8 cellular contexts compared by ENCODE assay signal in genomic region chr11:118956094-118956846, GRCh38. TPM values are rescaled to one million over a fixed set of nuclear protein-coding genes. Genes with fewer than 3 reads are reported as not detected.
A peak's percentile ranks its signal among the peaks of the same experiment; 100 is the strongest.
DNase-seq lines count a peak whose midpoint lies in the region; ATAC-seq and TF ChIP-seq lines count a peak whose summit lies in the region.

UPK2 (plus strand) TSS chr11:118956298; CDS start chr11:118956351, 53 bp downstream.

- H3K4me1 ChIP-seq in esophagus squamous epithelium, result peaks cover 0 to 11% (median 0%) of the 10 kb centered on the region in 3 donors

- 0% methylated on average over 1 to 6 of the region's 7 CpGs for WGBS in esophagus squamous epithelium, 2 donors

- peak; percentile 80 to 98 (median 96) for TF ChIP-seq CTCF in esophagus squamous epithelium (IDR thresholded peaks at IDR 0.05)
- peak; percentile 90 for TF ChIP-seq CTCF in natural killer cell (IDR thresholded peaks at IDR 0.05)

- TF ChIP-seq POLR2A in esophagus squamous epithelium (IDR thresholded peaks at IDR 0.05), result no peak

- intact Hi-C loops in esophagus squamous epithelium (cut with DNase I), result loop anchor here (5.0 to 10.0 kb wide), 2 partner anchors 51 to 264 kb away; no protein-coding TSS in a partner anchor
- intact Hi-C loops in natural killer cell (cut with micrococcal nuclease), result loop anchor here (1.0 kb wide), 3 partner anchors 49 to 297 kb away; no protein-coding TSS in a partner anchor

- peak; percentile 52 for ATAC-seq in GM18870 (IDR thresholded peaks at IDR 0.05; ENCODE audit: unreplicated experiment)
- ATAC-seq in natural killer cell, result peak; percentile 92 to 100 (median 99)
- ATAC-seq in stimulated activated naive B cell treated with anti-CD40 and anti-IgM and Interleukin-4, amounts not matched to agents 10 μg/mL and 1 μg/mL and 100 μg/mL, for 72 hours (replicated peaks), result peak; percentile 99

- H3K9me3 Mint-ChIP-seq in natural killer cell, result no peaks in the 10 kb centered on the region
- no peaks in the 10 kb centered on the region for H3K9me3 Mint-ChIP-seq in stimulated activated naive B cell treated with anti-CD40 and anti-IgM and Interleukin-4, amounts not matched to agents 10 μg/mL and 1 μg/mL and 100 μg/mL, for 72 hours

- H3K27ac ChIP-seq in esophagus squamous epithelium, result no peak within 1 kb of the TSS

- no peak within 1 kb of the TSS for H3K4me3 Mint-ChIP-seq in natural killer cell
- H3K4me3 Mint-ChIP-seq in stimulated activated naive B cell treated with anti-CD40 and anti-IgM and Interleukin-4, amounts not matched to agents 10 μg/mL and 1 μg/mL and 100 μg/mL, for 72 hours, result no peak within 1 kb of the TSS

- H3K27ac Mint-ChIP-seq in natural killer cell, result no peak within 1 kb of the TSS
- H3K27ac Mint-ChIP-seq in stimulated activated naive B cell treated with anti-CD40 and anti-IgM and Interleukin-4, amounts not matched to agents 10 μg/mL and 1 μg/mL and 100 μg/mL, for 72 hours, result no peak within 1 kb of the TSS

- in situ Hi-C loops in ACHN (cut with HindIII; ENCODE audit: low pct_ligation_motif_present, low pct_unique_long_range_greater_than_20kb, low sequenced_read_pairs), result no loop called here

- H3K36me3 Mint-ChIP-seq in natural killer cell, result no peaks in the 10 kb centered on the region
- H3K36me3 Mint-ChIP-seq in stimulated activated naive B cell treated with anti-CD40 and anti-IgM and Interleukin-4, amounts not matched to agents 10 μg/mL and 1 μg/mL and 100 μg/mL, for 72 hours, result no peaks in the 10 kb centered on the region

- peaks cover 4 to 18% of the 10 kb centered on the region in 2 donors for H3K27me3 Mint-ChIP-seq in natural killer cell (ENCODE audit: low read depth in 2 of 2)
- peaks cover 21 to 27% of the 10 kb centered on the region in 2 donors for H3K27me3 Mint-ChIP-seq in stimulated activated naive B cell treated with anti-CD40 and anti-IgM and Interleukin-4, amounts not matched to agents 10 μg/mL and 1 μg/mL and 100 μg/mL, for 72 hours

- no peaks in the 10 kb centered on the region for H3K9me3 ChIP-seq in esophagus squamous epithelium

- no peak within 1 kb of the TSS for H3K4me3 ChIP-seq in esophagus squamous epithelium

- H3K27me3 ChIP-seq in esophagus squamous epithelium, result peaks cover 0 to 30% (median 0%) of the 10 kb centered on the region in 4 donors

- DNase-seq in ACHN (peak; percentile 75), HuH-7.5 (ENCODE audit: low spot score) (peak; percentile 92), esophagus squamous epithelium (lab: John Stamatoyannopoulos, UW) (peak; percentile 14), natural killer cell (peak; percentile 88)
- DNase-seq in activated T-cell treated with anti-CD3 and anti-CD28 coated beads, Interleukin-2, amount 50 U/mL, for 1 hour, result peak; percentile 92
- peak; percentile 73 for DNase-seq in stimulated activated naive B cell treated with anti-CD40 and anti-IgM and Interleukin-4, amounts not matched to agents 10 μg/mL and 1 μg/mL and 100 μg/mL, for 72 hours

- no peaks in the 10 kb centered on the region for H3K36me3 ChIP-seq in esophagus squamous epithelium

- H3K4me1 Mint-ChIP-seq in natural killer cell, result peaks cover 0 to 9% of the 10 kb centered on the region in 2 donors
- H3K4me1 Mint-ChIP-seq in stimulated activated naive B cell treated with anti-CD40 and anti-IgM and Interleukin-4, amounts not matched to agents 10 μg/mL and 1 μg/mL and 100 μg/mL, for 72 hours, result peaks cover 5 to 10% of the 10 kb centered on the region in 2 donors

TF ChIP-seq in PFSK-1, 5 proteins besides CTCF, POLR2A, EP300 and RAD21:
- TF ChIP-seq REST (IDR thresholded peaks at IDR 0.05; ENCODE audit: insufficient read depth in 1 of 2, low read depth in 2 of 2, low read length in 2 of 2), result 0 out of 4 replicates have a peak, but pooled peaks of 1 of the 2 experiments have one; percentile 25
- TF ChIP-seq TAF1 (IDR thresholded peaks at IDR 0.05; ENCODE audit: borderline replicate concordance, insufficient read depth, low read length), result no peak
- peak; percentile 83 for TF ChIP-seq FOXP2 (optimal IDR thresholded peaks at IDR 0.05; ENCODE audit: borderline replicate concordance, extremely low read depth, extremely low read length, insufficient read depth)
- TF ChIP-seq POLR2AphosphoS5 (IDR thresholded peaks at IDR 0.05; ENCODE audit: low read depth, low read length), result no peak

RNA-seq across cellular contexts. Expression of gene UPK2, which starts in this region (rescaled TPM):
- polyA plus RNA-seq in PFSK-1 (2012; ENCODE audit: insufficient read length, low read depth), result not detected
- total RNA-seq in esophagus squamous epithelium (under 1 TPM in 1 of 4 donors, not detected in 3; 0.57 TPM), natural killer cell (under 1 TPM in 2 of 3 donors, not detected in 1; 0.40 to 0.41 TPM)

Comparison
In these comparisons a context has a peak if more than half of its experiments do, and no peak if none do; other contexts are left out.
1. Peak in DNase-seq in esophagus squamous epithelium; RNA of the gene not detected or under 1 TPM.
2. Peak in DNase-seq and ATAC-seq in natural killer cell; RNA of the gene not detected or under 1 TPM.
3. DNase-seq: peak in every context shown above with its lines; median percentile 92 in HuH-7.5; 92 in activated T-cell treated with anti-CD3 and anti-CD28 coated beads, Interleukin-2, amount 50 U/mL, for 1 hour; 88 in natural killer cell; 75 in ACHN; 73 in stimulated activated naive B cell treated with anti-CD40 and anti-IgM and Interleukin-4, amounts not matched to agents 10 μg/mL and 1 μg/mL and 100 μg/mL, for 72 hours; 14 in esophagus squamous epithelium.